ENCODE assay signal across 8 cellular contexts in genomic region chr3:86969500-86970189, GRCh38. TPM values are rescaled to one million over a fixed set of nuclear protein-coding genes. Genes with fewer than 3 reads are reported as not detected.
DNase-seq lines count a peak whose midpoint lies in the region; ATAC-seq and TF ChIP-seq lines count a peak whose summit lies in the region.

No MANE protein-coding gene starts in this region.

- no peaks in the 10 kb centered on the region for H3K9me3 Mint-ChIP-seq in activated CD4-positive, alpha-beta T cell treated with anti-CD3 and anti-CD28 coated beads, Interleukin-2, amount 10 ng/mL, durations not matched to agents 24 days and 14 days
- H3K9me3 Mint-ChIP-seq in progenitor cell of endocrine pancreas (ENCODE audit: low read depth) = peaks cover 6% of the 10 kb centered on the region

- peak; percentile 78 for DNase-seq in activated CD4-positive, alpha-beta T cell treated with anti-CD3 and anti-CD28 coated beads, Interleukin-2, amount 10 ng/mL, durations not matched to agents 24 days and 14 days
- no peak for DNase-seq in activated CD4-positive, alpha-beta T cell treated with anti-CD3 and anti-CD28 coated beads, Interleukin-2, amount 50 U/mL, for 4 hours
- DNase-seq in H4 (ENCODE audit: low spot score) (peak; percentile 37), NCI-H460 (ENCODE audit: extremely low read depth, low read depth) (peak; percentile 2), dermis microvascular lymphatic vessel endothelial cell (ENCODE audit: low read depth in 2 of 2) (peak; percentile 3 to 11), progenitor cell of endocrine pancreas (ENCODE audit: low spot score, unreplicated experiment) (no peak), retina (no peak)

- intact Hi-C loops in activated CD4-positive, alpha-beta T cell treated with anti-CD3 and anti-CD28 coated beads, Interleukin-2, amount 10 ng/mL, durations not matched to agents 24 days and 14 days (cut with micrococcal nuclease) = loop anchor here (1.0 to 5.0 kb wide), 2 partner anchors 113 to 199 kb away; no protein-coding TSS in a partner anchor

- H3K4me3 Mint-ChIP-seq in activated CD4-positive, alpha-beta T cell treated with anti-CD3 and anti-CD28 coated beads, Interleukin-2, amount 10 ng/mL, durations not matched to agents 24 days and 14 days = no peak overlapping the region
- H3K4me3 Mint-ChIP-seq in progenitor cell of endocrine pancreas (ENCODE audit: low read depth) = no peak overlapping the region

- no peak for ATAC-seq in HG02970 (IDR thresholded peaks at IDR 0.05; ENCODE audit: low FRiP score, unreplicated experiment)

- peak; percentile 49 for TF ChIP-seq CTCF in progenitor cell of endocrine pancreas (IDR thresholded peaks at IDR 0.05; ENCODE audit: unreplicated experiment)

- no peaks in the 10 kb centered on the region for H3K4me1 Mint-ChIP-seq in activated CD4-positive, alpha-beta T cell treated with anti-CD3 and anti-CD28 coated beads, Interleukin-2, amount 10 ng/mL, durations not matched to agents 24 days and 14 days
- H3K4me1 Mint-ChIP-seq in progenitor cell of endocrine pancreas (ENCODE audit: low read depth) = no peaks in the 10 kb centered on the region

- H3K27ac Mint-ChIP-seq in activated CD4-positive, alpha-beta T cell treated with anti-CD3 and anti-CD28 coated beads, Interleukin-2, amount 10 ng/mL, durations not matched to agents 24 days and 14 days = no peak overlapping the region
- no peak overlapping the region for H3K27ac Mint-ChIP-seq in progenitor cell of endocrine pancreas

- H3K27me3 Mint-ChIP-seq in activated CD4-positive, alpha-beta T cell treated with anti-CD3 and anti-CD28 coated beads, Interleukin-2, amount 10 ng/mL, durations not matched to agents 24 days and 14 days = no peaks in the 10 kb centered on the region
- H3K27me3 Mint-ChIP-seq in progenitor cell of endocrine pancreas = no peaks in the 10 kb centered on the region

- no peaks in the 10 kb centered on the region for H3K36me3 Mint-ChIP-seq in activated CD4-positive, alpha-beta T cell treated with anti-CD3 and anti-CD28 coated beads, Interleukin-2, amount 10 ng/mL, durations not matched to agents 24 days and 14 days (ENCODE audit: low read depth)
- H3K36me3 Mint-ChIP-seq in progenitor cell of endocrine pancreas (ENCODE audit: insufficient read depth) = no peaks in the 10 kb centered on the region

RNA-seq across cellular contexts. Expression of gene VGLL3, which starts 21.3 kb away (rescaled TPM):
- total RNA-seq in activated CD4-positive, alpha-beta T cell treated with anti-CD3 and anti-CD28 coated beads, Interleukin-2, amount 10 ng/mL, durations not matched to agents 24 days and 14 days = not detected in 2 replicates
- total RNA-seq in H4 (2014; rRNA removed; shearing (Covaris generic)) = 2.9 and 3.1 TPM in 2 replicates
- total RNA-seq in NCI-H460 (2014; rRNA removed; shearing (Covaris generic)) = 0.02 TPM in 1 of 2 replicates, not detected in the other
- polyA plus RNA-seq in NCI-H460 (2014; cell fraction: nucleus; rRNA removed) = not detected in 2 replicates
- total RNA-seq in dermis microvascular lymphatic vessel endothelial cell = 0.13 TPM in 1 of 2 replicates, not detected in the other
- total RNA-seq in progenitor cell of endocrine pancreas = 1.9 and 2.0 TPM in 2 replicates

Comparison
In these comparisons a context has a peak if more than half of its experiments do, and no peak if none do; other contexts are left out.
1. DNase-seq: peak in activated CD4-positive, alpha-beta T cell treated with anti-CD3 and anti-CD28 coated beads, Interleukin-2, amount 10 ng/mL, durations not matched to agents 24 days and 14 days (single experiment), H4 (single experiment), NCI-H460 (single experiment) and dermis microvascular lymphatic vessel endothelial cell (2 of 2); none in activated CD4-positive, alpha-beta T cell treated with anti-CD3 and anti-CD28 coated beads, Interleukin-2, amount 50 U/mL, for 4 hours (0 of 2), progenitor cell of endocrine pancreas (single experiment) and retina (single experiment).